ENCODE assay signal across 13 cellular contexts in genomic region chr18:64330161-64330560, GRCh38.
A peak's percentile ranks its signal among the peaks of the same experiment; 100 is the strongest.
DNase-seq lines count a peak whose midpoint lies in the region; ATAC-seq, FAIRE-seq and TF ChIP-seq lines count a peak whose summit lies in the region.
"Had no signal": no experiment of that assay in that cellular context is flagged by ENCODE, and none has a peak within 500 bp of the region (broad histone marks: within the 10 kb centered on the region; RNA-seq: fewer than 3 reads in every experiment).

No MANE protein-coding gene starts in this region.

- H2AK5ac ChIP-seq in H1 (ENCODE audit: low read depth, low read length) = peak overlapping the region; percentile 59; the same call in 1 of the 2 replicates

- DNase-seq in NCI-H82 (lab: John Stamatoyannopoulos, UW) (peak; percentile 37), NCI-H82 treated with DMSO at 0.1 percent for 48 hours (lab: John Stamatoyannopoulos, UW; ENCODE audit: unreplicated experiment) (no peak), NAMALWA (ENCODE audit: low spot score) (peak; percentile 35), H1 (ENCODE audit: low read depth in 1 of 2, low spot score in 2 of 2) (no peak), neural progenitor cell (ENCODE audit: low spot score) (peak; percentile 30), NCI-H345 (lab: John Stamatoyannopoulos, UW) (no peak)
- DNase-seq: activated T-cell treated with anti-CD3 and anti-CD28 coated beads for 4 hours, GM23248, heart right ventricle, NCI-H1930, Peyer's patch had no signal

- no peaks in the 10 kb centered on the region for H3K79me2 ChIP-seq in H1 (ENCODE audit: control insufficient read depth in 1 of 2, insufficient read depth in 2 of 2, low read length in 2 of 2)
- H3K79me2 ChIP-seq in neural progenitor cell (ENCODE audit: low read depth) = no peaks in the 10 kb centered on the region

- no peak for TF ChIP-seq EP300 in H1 (IDR thresholded peaks at IDR 0.05; ENCODE audit: borderline replicate concordance in 1 of 2, low read depth in 2 of 2, low read length in 2 of 2)

- no peaks in the 10 kb centered on the region for H3K36me3 Mint-ChIP-seq in neural progenitor cell

- H2BK12ac ChIP-seq in H1 (ENCODE audit: low read depth, low read length) = 0 out of 2 replicates have a peak overlapping the region, but pooled peaks have one; percentile 21

- H3K27me3 Mint-ChIP-seq in neural progenitor cell (ENCODE audit: insufficient read depth, low read depth) = no peaks in the 10 kb centered on the region

- H2AFZ ChIP-seq in H1 (ENCODE audit: low read length) (peak overlapping the region; percentile 86; the same call in 1 of the 2 replicates), neural progenitor cell (replicated peaks) (no peak overlapping the region)
- H2AFZ ChIP-seq: GM23248 had no signal

- TF ChIP-seq CTCF in H1 (IDR thresholded peaks at IDR 0.05; ENCODE audit: control extremely low read depth in 1 of 3, insufficient read depth in 1 of 3, low read depth in 1 of 3, low read length in 3 of 3) (peak in 2 of 3 experiments; percentile 63 to 73; a peak in 3 of 4 replicates), neural progenitor cell (IDR thresholded peaks at IDR 0.05) (peak; percentile 52)

- H3F3A ChIP-seq in neural progenitor cell (ENCODE audit: low read depth) = no peaks in the 10 kb centered on the region

- H3K79me1 ChIP-seq in H1 (ENCODE audit: low read depth, low read length) = no peaks in the 10 kb centered on the region

- CTCF ChIA-PET in H1 (lab: Charles Lee; ENCODE audit: partially characterized antibody) = interaction anchor here (0.6 to 8.6 kb wide), 16 partner anchors 8 to 294 kb away, joined by 3 to 61 read pairs (median 3); no protein-coding TSS in a partner anchor

- H3K27me3 ChIP-seq in H1 (replicated peaks in 1 of 4; ENCODE audit: control insufficient read depth in 3 of 4, extremely low read depth in 1 of 4, insufficient read depth in 3 of 4, low read length in 3 of 4) = no peaks in the 10 kb centered on the region
- no peaks in the 10 kb centered on the region for H3K27me3 ChIP-seq in neural progenitor cell
- H3K27me3 ChIP-seq: heart right ventricle, Peyer's patch had no signal

- H3K36me3 ChIP-seq in H1 (ENCODE audit: control insufficient read depth in 2 of 4, insufficient read depth in 4 of 4, low read length in 3 of 4) (no peaks in the 10 kb centered on the region), neural progenitor cell (no peaks in the 10 kb centered on the region)
- H3K36me3 ChIP-seq: heart right ventricle, Peyer's patch had no signal

- 0 out of 2 replicates have a peak overlapping the region, but pooled peaks have one; percentile 55 for H2BK5ac ChIP-seq in H1 (ENCODE audit: low read depth, low read length)

- 92% methylated on average over 4 of the region's 4 CpGs; no CpG with 5 or more reads in 1 of the 2 experiments for WGBS in H1 (ENCODE audit: extremely low coverage in 1 of 2, insufficient coverage in 1 of 2, insufficient read length in 1 of 2, insufficient replicate concordance in 2 of 2, low coverage in 1 of 2, low lambda C conversion rate in 2 of 2, missing lambda C conversion rate in 1 of 2), 2 experiments

- H3K4me2 ChIP-seq in H1 (ENCODE audit: insufficient read depth in 1 of 2, low read depth in 2 of 2, low read length in 2 of 2) = no peak overlapping the region
- no peak overlapping the region for H3K4me2 ChIP-seq in neural progenitor cell

- no peak overlapping the region for H3K14ac ChIP-seq in H1 (ENCODE audit: insufficient read length)

- peak; percentile 90 to 95 for TF ChIP-seq RAD21 in H1 (IDR thresholded peaks at IDR 0.05 in 1 of 2, conservative IDR thresholded peaks at IDR 0.05 in 1 of 2; ENCODE audit: low read depth in 2 of 2, low read length in 2 of 2)

- no peaks in the 10 kb centered on the region for H3K9me3 Mint-ChIP-seq in neural progenitor cell

- FAIRE-seq in H1 (lab: Jason Lieb, UNC) = peak; percentile 82

- H3K9ac ChIP-seq in H1 (replicated peaks in 1 of 4; ENCODE audit: extremely low read depth in 1 of 4, low read depth in 3 of 4, low read length in 3 of 4) (no peak overlapping the region), neural progenitor cell (no peak overlapping the region)
- H3K9ac ChIP-seq: GM23248 had no signal

- no peak overlapping the region for H4K5ac ChIP-seq in H1 (ENCODE audit: insufficient read length, low read depth, low read length)

- no peaks in the 10 kb centered on the region for H3K4me1 Mint-ChIP-seq in neural progenitor cell

- H4K20me1 ChIP-seq in H1 (replicated peaks in 1 of 2; ENCODE audit: control insufficient read depth in 1 of 2, insufficient read depth in 2 of 2, low read length in 2 of 2) (no peaks in the 10 kb centered on the region), neural progenitor cell (ENCODE audit: low read depth) (no peaks in the 10 kb centered on the region)

- H3K23me2 ChIP-seq in H1 (ENCODE audit: low read depth, low read length) = peaks cover 1% of the 10 kb centered on the region; the same call in 1 of the 2 replicates

- H3K56ac ChIP-seq in H1 (replicated peaks; ENCODE audit: insufficient read length, low read depth, low read length) = no peak overlapping the region

- H3K27ac Mint-ChIP-seq in neural progenitor cell = no peak overlapping the region

- H3K18ac ChIP-seq in H1 (ENCODE audit: extremely low read depth, low read length) = no peak overlapping the region; the same call in 1 of the 2 replicates

- H3K4me1 ChIP-seq in H1 (replicated peaks in 1 of 4; ENCODE audit: control insufficient read depth in 3 of 4, insufficient read depth in 4 of 4, low read length in 3 of 4) (no peaks in the 10 kb centered on the region), neural progenitor cell (no peaks in the 10 kb centered on the region)
- H3K4me1 ChIP-seq: Peyer's patch had no signal

- H2BK120ac ChIP-seq in H1 (replicated peaks; ENCODE audit: low read depth, low read length) = no peak overlapping the region

- H3K9me3 ChIP-seq in H1 (ENCODE audit: insufficient read depth in 2 of 2, low read depth in 1 of 2, low read length in 1 of 2) = no peaks in the 10 kb centered on the region
- no peaks in the 10 kb centered on the region for H3K9me3 ChIP-seq in neural progenitor cell (ENCODE audit: low read depth)
- H3K9me3 ChIP-seq: heart right ventricle, Peyer's patch had no signal

- H3K27ac ChIP-seq in H1 (ENCODE audit: low read depth, low read length) (no peak overlapping the region), neural progenitor cell (no peak overlapping the region)
- H3K27ac ChIP-seq: GM23248, heart right ventricle, Peyer's patch had no signal

- no peak for TF ChIP-seq POLR2A in H1 (IDR thresholded peaks at IDR 0.05; ENCODE audit: control extremely low read depth in 1 of 2, low read depth in 2 of 2, low read length in 2 of 2)

- POLR2A ChIA-PET in H1 (lab: Charles Lee; ENCODE audit: partially characterized antibody) = no interaction called here

- H3K4me3 Mint-ChIP-seq in neural progenitor cell = no peak overlapping the region

- no peak overlapping the region for H4K91ac ChIP-seq in H1 (replicated peaks; ENCODE audit: insufficient read length, low read length)

- no peak overlapping the region for H3K4ac ChIP-seq in H1 (replicated peaks; ENCODE audit: insufficient read length, low read depth, low read length)

- ATAC-seq in HG02798 (IDR thresholded peaks at IDR 0.05; ENCODE audit: poor library complexity, unreplicated experiment) (no peak), GM21786 (IDR thresholded peaks at IDR 0.05; ENCODE audit: unreplicated experiment) (no peak)
- ATAC-seq: heart right ventricle had no signal

- H4K8ac ChIP-seq in H1 (ENCODE audit: extremely low read depth, insufficient read depth, low read length) = no peak overlapping the region

- no peak overlapping the region for H3K4me3 ChIP-seq in H1 (ENCODE audit: extremely low read depth in 1 of 4, insufficient read depth in 2 of 4, low read depth in 3 of 4, low read length in 4 of 4)
- H3K4me3 ChIP-seq in neural progenitor cell = no peak overlapping the region
- H3K4me3 ChIP-seq: GM23248, heart right ventricle, Peyer's patch had no signal

- H2BK20ac ChIP-seq in H1 (ENCODE audit: low read length) = no peak overlapping the region

- no peak overlapping the region for H3K23ac ChIP-seq in H1 (ENCODE audit: insufficient read length)

- H2BK15ac ChIP-seq in H1 (ENCODE audit: low read length) = no peak overlapping the region

TF ChIP-seq in H1, 55 proteins besides CTCF, POLR2A, EP300 and RAD21 (continues in another document):
- no peak for TF ChIP-seq NRF1 (IDR thresholded peaks at IDR 0.05; ENCODE audit: low read depth, low read length)

Comparison
In these comparisons a context has a peak if more than half of its experiments do, and no peak if none do; other contexts are left out.
1. DNase-seq: peak in NCI-H82 (single experiment), NAMALWA (single experiment) and neural progenitor cell (single experiment); none in NCI-H82 treated with DMSO at 0.1 percent for 48 hours (single experiment), H1 (0 of 2) and NCI-H345 (single experiment).